Comparison of ENCODE assay signal across 31 cellular contexts in the genomic region with DNA sequence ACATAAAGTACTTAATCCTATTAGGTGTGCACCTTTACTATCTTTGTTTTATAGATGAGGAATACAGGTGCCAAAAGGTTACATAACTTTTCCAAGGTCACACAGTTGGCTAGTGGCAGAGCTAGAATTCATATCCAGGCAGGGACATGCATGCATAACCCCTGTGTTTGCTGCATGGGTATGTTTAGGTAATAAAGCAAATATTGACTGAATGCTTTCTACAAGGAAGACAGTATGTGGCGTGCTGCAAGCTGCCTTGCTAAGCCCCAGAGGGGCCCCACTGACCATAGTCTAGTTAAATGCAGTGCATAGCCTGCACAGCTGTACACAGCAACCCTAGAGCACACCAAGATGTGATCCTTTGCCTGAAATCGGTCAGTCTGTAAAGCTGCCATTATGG.
"Had no signal": no experiment of that assay in that cellular context is flagged by ENCODE, and none has a peak within 500 bp of the region (broad histone marks: within the 10 kb centered on the region; RNA-seq: fewer than 3 reads in every experiment).

No MANE protein-coding gene starts in this region.

- FAIRE-seq: endothelial cell of umbilical vein, kidney had no signal

- H3K36me3 Mint-ChIP-seq: activated naive CD8-positive, alpha-beta T cell; brain; immature natural killer cell; natural killer cell; neural progenitor cell; stimulated activated effector memory CD8-positive, alpha-beta T cell treated with anti-CD3 and anti-CD28 coated beads, Interleukin-12 subunit alpha, Interleukin-12 subunit beta, amount 100 ng/mL, for 72 hours; type B pancreatic cell had no signal

- H3K9me3 Mint-ChIP-seq: natural killer cell; neural progenitor cell; stimulated activated naive CD8-positive, alpha-beta T cell treated with anti-CD3 and anti-CD28 coated beads, Interleukin-15, Interleukin-2, amounts not matched to agents 100 ng/mL and 50 ng/mL, for 24 hours; T-helper 2 cell treated with Interferon-gamma antibody and Interleukin-4, amounts not matched to agents 5 μg/mL and 100 μg/mL, for 36 hours had no signal

- H3K4me3 Mint-ChIP-seq: activated naive CD8-positive, alpha-beta T cell; brain; effector memory CD8-positive, alpha-beta T cell; immature natural killer cell; natural killer cell; neural progenitor cell; stimulated activated effector memory CD8-positive, alpha-beta T cell treated with anti-CD3 and anti-CD28 coated beads, Interleukin-12 subunit alpha, Interleukin-12 subunit beta, amount 100 ng/mL, for 72 hours; stimulated activated naive CD8-positive, alpha-beta T cell treated with anti-CD3 and anti-CD28 coated beads, Interleukin-15, Interleukin-2, amounts not matched to agents 100 ng/mL and 50 ng/mL, for 24 hours; T-helper 2 cell treated with Interferon-gamma antibody and Interleukin-4, amounts not matched to agents 5 μg/mL and 100 μg/mL, for 36 hours; type B pancreatic cell had no signal

- DNase-seq: activated CD4-positive, alpha-beta T cell treated with anti-CD3 and anti-CD28 coated beads for 4 hours; activated CD4-positive, alpha-beta T cell treated with anti-CD3 and anti-CD28 coated beads, Interleukin-2, amount 50 U/mL, for 4 hours; activated CD8-positive, alpha-beta memory T cell treated with anti-CD3 and anti-CD28 coated beads for 24 hours; activated effector memory CD4-positive, alpha-beta T cell treated with Interleukin-2 at 50 U/mL for 16 hours; activated naive CD4-positive, alpha-beta T cell treated with Interleukin-2 at 50 U/mL for 16 hours; adrenal gland; aorta; effector memory CD8-positive, alpha-beta T cell; head of caudate nucleus; hypothalamus; immature natural killer cell; kidney; lower lobe of right lung; mesenchymal stem cell; natural killer cell; right lobe of liver; stimulated activated CD4-positive, alpha-beta T cell treated with anti-CD3 and anti-CD28 coated beads, Interleukin-12 subunit alpha, Interleukin-12 subunit beta, amount 100 ng/mL, for 4 hours; stimulated activated CD4-positive, alpha-beta T cell treated with anti-CD3 and anti-CD28 coated beads, Interleukin-4, amount 100 ng/mL, for 24 hours; T-helper 1 cell; uterus had no signal

- H3K27me3 Mint-ChIP-seq: activated naive CD8-positive, alpha-beta T cell; effector memory CD8-positive, alpha-beta T cell; type B pancreatic cell had no signal

- ATAC-seq: effector memory CD8-positive, alpha-beta T cell; gastroesophageal sphincter; lower lobe of right lung; natural killer cell; stimulated activated effector memory CD8-positive, alpha-beta T cell treated with anti-CD3 and anti-CD28 coated beads, Interleukin-12 subunit alpha, Interleukin-12 subunit beta, amount 100 ng/mL, for 72 hours had no signal

- H3K4me1 Mint-ChIP-seq: immature natural killer cell; stimulated activated effector memory CD8-positive, alpha-beta T cell treated with anti-CD3 and anti-CD28 coated beads, Interleukin-12 subunit alpha, Interleukin-12 subunit beta, amount 100 ng/mL, for 72 hours had no signal

- H3K27ac Mint-ChIP-seq: activated naive CD8-positive, alpha-beta T cell; effector memory CD8-positive, alpha-beta T cell; immature natural killer cell; natural killer cell; neural progenitor cell; stimulated activated effector memory CD8-positive, alpha-beta T cell treated with anti-CD3 and anti-CD28 coated beads, Interleukin-12 subunit alpha, Interleukin-12 subunit beta, amount 100 ng/mL, for 72 hours; stimulated activated naive CD8-positive, alpha-beta T cell treated with anti-CD3 and anti-CD28 coated beads, Interleukin-15, Interleukin-2, amounts not matched to agents 100 ng/mL and 50 ng/mL, for 24 hours; T-helper 2 cell treated with Interferon-gamma antibody and Interleukin-4, amounts not matched to agents 5 μg/mL and 100 μg/mL, for 36 hours; type B pancreatic cell had no signal

- H3K27ac ChIP-seq: adrenal gland, coronary artery, gastroesophageal sphincter, lower lobe of right lung, neural progenitor cell, right lobe of liver, thoracic aorta, uterus had no signal
